ENCODE assay signal across 18 cellular contexts in genomic region chr2:227517724-227518123, GRCh38.
"Had no signal": no experiment of that assay in that cellular context is flagged by ENCODE, and none has a peak within 500 bp of the region (broad histone marks: within the 10 kb centered on the region; RNA-seq: fewer than 3 reads in every experiment).

No MANE protein-coding gene starts in this region.

- H3K9me3 ChIP-seq: colonic mucosa, right atrium auricular region, stomach, vagina had no signal

- H3K27me3 ChIP-seq: colonic mucosa, right atrium auricular region, stomach, vagina had no signal

- H3K4me3 ChIP-seq: colonic mucosa, right atrium auricular region, stomach, vagina had no signal

- H3K36me3 Mint-ChIP-seq: natural killer cell had no signal

- H3K27ac Mint-ChIP-seq: activated CD4-positive, alpha-beta memory T cell treated with anti-CD3 and anti-CD28 coated beads, Interleukin-2, amount 10 ng/mL, durations not matched to agents 7 days and 5 days; activated CD4-positive, alpha-beta T cell treated with anti-CD3 and anti-CD28 coated beads for 36 hours; activated naive CD4-positive, alpha-beta T cell treated with anti-CD3 and anti-CD28 coated beads, Interleukin-2, amount 50 U/mL, for 72 hours; natural killer cell; T-helper 1 cell treated with Interleukin-12 subunit alpha and Interleukin-12 subunit beta and Interleukin-4 antibody, amounts not matched to agents 30 μg/mL and 1 μg/mL, for 36 hours had no signal

- H3K4me3 Mint-ChIP-seq: activated CD4-positive, alpha-beta memory T cell treated with anti-CD3 and anti-CD28 coated beads, Interleukin-2, amount 10 ng/mL, durations not matched to agents 7 days and 5 days; activated CD4-positive, alpha-beta T cell treated with anti-CD3 and anti-CD28 coated beads for 36 hours; brain; natural killer cell; T-helper 1 cell treated with Interleukin-12 subunit alpha and Interleukin-12 subunit beta and Interleukin-4 antibody, amounts not matched to agents 30 μg/mL and 1 μg/mL, for 36 hours had no signal

- H3K4me1 ChIP-seq: colonic mucosa had no signal

- H3K36me3 ChIP-seq: colonic mucosa, right atrium auricular region, vagina had no signal

- H3K27ac ChIP-seq: colonic mucosa, vagina, WERI-Rb-1 had no signal

- DNase-seq: activated CD4-positive, alpha-beta memory T cell treated with anti-CD3 and anti-CD28 coated beads, Interleukin-2, amount 10 ng/mL, durations not matched to agents 7 days and 5 days; activated CD4-positive, alpha-beta T cell treated with anti-CD3 and anti-CD28 coated beads for 36 hours; activated gamma-delta T cell; activated T-cell treated with anti-CD3 and anti-CD28 coated beads, Interleukin-2, amount 50 U/mL, for 48 hours; amniotic stem cell; central memory CD4-positive, alpha-beta T cell; colonic mucosa; kidney glomerular epithelial cell; natural killer cell; posterior cingulate gyrus; stimulated activated CD4-positive, alpha-beta T cell treated with anti-CD3 and anti-CD28 coated beads, Interleukin-1b, Interleukin-23, amount 100 ng/mL, for 48 hours; stomach; WERI-Rb-1 had no signal

- H3K9me3 Mint-ChIP-seq: activated CD4-positive, alpha-beta memory T cell treated with anti-CD3 and anti-CD28 coated beads, Interleukin-2, amount 10 ng/mL, durations not matched to agents 7 days and 5 days; activated naive CD4-positive, alpha-beta T cell treated with anti-CD3 and anti-CD28 coated beads, Interleukin-2, amount 50 U/mL, for 72 hours; brain; natural killer cell; T-helper 1 cell treated with Interleukin-12 subunit alpha and Interleukin-12 subunit beta and Interleukin-4 antibody, amounts not matched to agents 30 μg/mL and 1 μg/mL, for 36 hours had no signal

- H3K27me3 Mint-ChIP-seq: activated CD4-positive, alpha-beta memory T cell treated with anti-CD3 and anti-CD28 coated beads, Interleukin-2, amount 10 ng/mL, durations not matched to agents 7 days and 5 days; activated CD4-positive, alpha-beta T cell treated with anti-CD3 and anti-CD28 coated beads for 36 hours; brain had no signal

- ATAC-seq: natural killer cell had no signal
